Comparison of ENCODE assay signal across 22 cellular contexts in genomic region chr17:66850692-66851091, GRCh38. TPM values are rescaled to one million over a fixed set of nuclear protein-coding genes. Genes with fewer than 3 reads are reported as not detected.
DNase-seq lines count a peak whose midpoint lies in the region; ATAC-seq and TF ChIP-seq lines count a peak whose summit lies in the region.
"Had no signal": no experiment of that assay in that cellular context is flagged by ENCODE, and none has a peak within 500 bp of the region (broad histone marks: within the 10 kb centered on the region; RNA-seq: fewer than 3 reads in every experiment).

No MANE protein-coding gene starts in this region.

- no peak overlapping the region for H3K4me3 ChIP-seq in A673 (ENCODE audit: low read depth, low read length, poor library complexity, severe bottlenecking)
- no peak overlapping the region for H3K4me3 ChIP-seq in OCI-LY3 (ENCODE audit: low read length)
- no peak overlapping the region for H3K4me3 ChIP-seq in upper lobe of right lung

- peak; percentile 21 for DNase-seq in A673 (ENCODE audit: low spot score)
- peak; percentile 1 for DNase-seq in CD1c-positive myeloid dendritic cell (ENCODE audit: extremely low spot score)
- DNase-seq in medulla oblongata (ENCODE audit: extremely low spot score) = peak; percentile 53
- DNase-seq in upper lobe of right lung = no peak
- no peak for DNase-seq in stimulated activated CD4-positive, alpha-beta T cell treated with anti-CD3 and anti-CD28 coated beads, Interleukin-15, amount 100 ng/mL, for 24 hours
- no peak for DNase-seq in HuH-7 (ENCODE audit: low spot score)
- DNase-seq: ACHN; AML-193; Calu3; CD4-positive, alpha-beta memory T cell; DMS79 treated with DMSO at 0.1 percent for 48 hours; HFFc6; KG1; NCI-H1092 treated with DMSO at 0.1 percent for 48 hours; NCI-H1694; NCI-H2107; NCI-H446; NCI-H748 treated with DMSO at 0.1 percent for 48 hours had no signal

- H3K27me3 ChIP-seq in A673 (replicated peaks; ENCODE audit: insufficient read depth, low read depth, low read length, poor library complexity) = no peaks in the 10 kb centered on the region
- H3K27me3 ChIP-seq in OCI-LY3 (ENCODE audit: low read depth, low read length) = no peaks in the 10 kb centered on the region
- no peaks in the 10 kb centered on the region for H3K27me3 ChIP-seq in upper lobe of right lung

- H3K36me3 ChIP-seq in A673 (ENCODE audit: insufficient read depth, low read length, poor library complexity, severe bottlenecking) (no peaks in the 10 kb centered on the region), OCI-LY3 (replicated peaks; ENCODE audit: low read depth, low read length) (no peaks in the 10 kb centered on the region), upper lobe of right lung (no peaks in the 10 kb centered on the region)

- H3K9me3 ChIP-seq in A673 (ENCODE audit: low read depth, low read length, poor library complexity, severe bottlenecking) (peaks cover 13% of the 10 kb centered on the region), OCI-LY3 (ENCODE audit: insufficient read depth, low read length) (peaks cover 4% of the 10 kb centered on the region; the same call in 1 of the 2 replicates), upper lobe of right lung (peaks cover 5% of the 10 kb centered on the region)

- ATAC-seq in upper lobe of right lung = no peak
- ATAC-seq: Panc1 had no signal

- H3K4me1 ChIP-seq in A673 (ENCODE audit: insufficient read depth, low read length, poor library complexity, severe bottlenecking) = no peaks in the 10 kb centered on the region
- H3K4me1 ChIP-seq in OCI-LY3 (ENCODE audit: low read length) = peaks cover 12% of the 10 kb centered on the region
- no peaks in the 10 kb centered on the region for H3K4me1 ChIP-seq in upper lobe of right lung

- no peak overlapping the region for H3K27ac ChIP-seq in A673 (ENCODE audit: low read depth, low read length, poor library complexity, severe bottlenecking)
- no peak overlapping the region for H3K27ac ChIP-seq in OCI-LY3 (ENCODE audit: low read length)
- H3K27ac ChIP-seq in upper lobe of right lung = no peak overlapping the region

- H3K79me2 ChIP-seq in OCI-LY3 (ENCODE audit: low read length) = no peaks in the 10 kb centered on the region

- BruUV-seq in A673 (replicated peaks; lab: Mats Ljungman, UMichigan) = no TSS peak

- intact Hi-C loops in A673 (cut with micrococcal nuclease; ENCODE audit: unreplicated experiment) = no loop called here
- intact Hi-C loops in upper lobe of right lung (cut with DNase I) = no loop called here

- no peak overlapping the region for H3K9ac ChIP-seq in OCI-LY3 (ENCODE audit: low read length)

- CTCF ChIA-PET in A673 (lab: Charles Lee) = no interaction called here

- H4K20me1 ChIP-seq in OCI-LY3 (ENCODE audit: insufficient read depth, low read length) = no peaks in the 10 kb centered on the region

- peak overlapping the region; percentile 16; the same call in 1 of the 2 replicates for H3K4me2 ChIP-seq in OCI-LY3 (ENCODE audit: low read length)

- no peak for TF ChIP-seq CTCF in A673 (conservative IDR thresholded peaks at IDR 0.05; ENCODE audit: low read depth, low read length)
- no peak for TF ChIP-seq CTCF in OCI-LY3 (IDR thresholded peaks at IDR 0.05; ENCODE audit: low read depth, low read length)
- no peak for TF ChIP-seq CTCF in upper lobe of right lung (IDR thresholded peaks at IDR 0.05)

- POLR2A ChIA-PET in A673 (lab: Charles Lee; ENCODE audit: low non-redundant PET) = interaction anchor here (0.5 kb wide), 1 partner anchor 621 kb away, joined by 3 read pairs; no protein-coding TSS in a partner anchor

- H2AFZ ChIP-seq in OCI-LY3 (ENCODE audit: low read depth, low read length) = no peak overlapping the region

RNA-seq across cellular contexts. Expression of gene CACNG5, which starts 15.8 kb away (rescaled TPM):
- 0.88 and 3.1 TPM in 2 replicates for total RNA-seq in A673 (2021)
- not detected for total RNA-seq in upper lobe of right lung
- total RNA-seq: Calu3; CD4-positive, alpha-beta memory T cell; G401; HFFc6; Right ventricle myocardium inferior had no signal

Comparison
In these comparisons a context has a peak if more than half of its experiments do, and no peak if none do; other contexts are left out.
1. DNase-seq: peak in A673 (single experiment), CD1c-positive myeloid dendritic cell (single experiment) and medulla oblongata (single experiment); none in upper lobe of right lung (single experiment), stimulated activated CD4-positive, alpha-beta T cell treated with anti-CD3 and anti-CD28 coated beads, Interleukin-15, amount 100 ng/mL, for 24 hours (single experiment) and HuH-7 (single experiment).